In genomic region chr7:1718850-1719249, GRCh38 we compare ENCODE assay signal across 1 cellular context. TPM values are rescaled to one million over a fixed set of nuclear protein-coding genes. Genes with fewer than 3 reads are reported as not detected.
"Had no signal": no experiment of that assay in that cellular context is flagged by ENCODE, and none has a peak within 500 bp of the region (broad histone marks: within the 10 kb centered on the region; RNA-seq: fewer than 3 reads in every experiment).

No MANE protein-coding gene starts in this region.

RNA-seq across cellular contexts. Expression of gene ELFN1, which starts 48.8 kb away (rescaled TPM):
- total RNA-seq: naive thymus-derived CD8-positive, alpha-beta T cell had no signal
- polyA plus RNA-seq: naive thymus-derived CD8-positive, alpha-beta T cell had no signal
